ENCODE assay signal across 30 cellular contexts in genomic region chr21:32249551-32250280, GRCh38. TPM values are rescaled to one million over a fixed set of nuclear protein-coding genes. Genes with fewer than 3 reads are reported as not detected.
"Had no signal": no experiment of that assay in that cellular context is flagged by ENCODE, and none has a peak within 500 bp of the region (broad histone marks: within the 10 kb centered on the region; RNA-seq: fewer than 3 reads in every experiment).

No MANE protein-coding gene starts in this region.

- H2AFZ ChIP-seq: hepatocyte had no signal

- H3K36me3 Mint-ChIP-seq: WTC11 had no signal

- H3K36me3 ChIP-seq: brain microvascular endothelial cell, lower lobe of right lung, sigmoid colon, stomach, suprapubic skin, vagina had no signal

- H3K4me1 Mint-ChIP-seq: activated T-helper 17 cell treated with anti-CD3 and anti-CD28 coated beads, Interleukin-2, amount 50 U/mL, for 72 hours; immature natural killer cell; naive thymus-derived CD8-positive, alpha-beta T cell; stimulated activated memory B cell treated with anti-CD40 and anti-IgM and Interleukin-4, amounts not matched to agents 10 μg/mL and 1 μg/mL and 100 μg/mL, for 72 hours had no signal

- ATAC-seq: activated naive CD4-positive, alpha-beta T cell treated with anti-CD3 and anti-CD28 coated beads, Interleukin-2, amount 50 U/mL, for 72 hours; activated T-helper 17 cell treated with anti-CD3 and anti-CD28 coated beads, Interleukin-2, amount 50 U/mL, for 72 hours; left lobe of liver; lower lobe of right lung; naive thymus-derived CD8-positive, alpha-beta T cell; stimulated activated memory B cell treated with anti-CD40 and anti-IgM and Interleukin-4, amounts not matched to agents 10 μg/mL and 1 μg/mL and 100 μg/mL, for 72 hours; WTC11 had no signal

- DNase-seq: activated CD8-positive, alpha-beta memory T cell treated with anti-CD3 and anti-CD28 coated beads for 24 hours; activated CD8-positive, alpha-beta memory T cell treated with anti-CD3 and anti-CD28 coated beads, Interleukin-2, amount 50 U/mL, for 4 hours; activated T-cell treated with anti-CD3 and anti-CD28 coated beads, Interleukin-2, amount 50 U/mL, for 24 hours; aorta; brain microvascular endothelial cell; caudate nucleus; effector CD8-positive, alpha-beta T cell; foreskin melanocyte; immature natural killer cell; lower lobe of right lung; mesendoderm; naive thymus-derived CD8-positive, alpha-beta T cell; nucleus accumbens; sigmoid colon; stimulated activated CD4-positive, alpha-beta T cell treated with anti-CD3 and anti-CD28 coated beads, Interleukin-15, amount 100 ng/mL, for 24 hours; stomach; trophoblast cell had no signal

- H3K4me2 ChIP-seq: hepatocyte, smooth muscle cell had no signal

- H3K4me3 ChIP-seq: hepatocyte, lower lobe of right lung, sigmoid colon, smooth muscle cell, stomach, suprapubic skin, vagina had no signal

- H3K27ac ChIP-seq: brain microvascular endothelial cell, lower lobe of right lung, stomach, suprapubic skin, vagina had no signal

- H3K27me3 ChIP-seq: hepatocyte, sigmoid colon, vagina had no signal

- H3K4me3 Mint-ChIP-seq: activated T-cell treated with anti-CD3 and anti-CD28 coated beads, Interleukin-2, amount 50 U/mL, for 24 hours; activated T-helper 17 cell treated with anti-CD3 and anti-CD28 coated beads, Interleukin-2, amount 50 U/mL, for 72 hours; dendritic cell treated with granulocyte-macrophage colony-stimulating factor and Interleukin-4, amounts not matched to agents 40 ng/mL and 50 ng/mL, for 4 days; immature natural killer cell; naive thymus-derived CD8-positive, alpha-beta T cell; stimulated activated memory B cell treated with anti-CD40 and anti-IgM and Interleukin-4, amounts not matched to agents 10 μg/mL and 1 μg/mL and 100 μg/mL, for 72 hours; WTC11 had no signal

- FAIRE-seq: TTC549 had no signal

- H3K27me3 Mint-ChIP-seq: dendritic cell treated with granulocyte-macrophage colony-stimulating factor and Interleukin-4, amounts not matched to agents 40 ng/mL and 50 ng/mL, for 4 days had no signal

- H3K27ac Mint-ChIP-seq: activated naive CD4-positive, alpha-beta T cell treated with anti-CD3 and anti-CD28 coated beads, Interleukin-2, amount 50 U/mL, for 72 hours; activated T-cell treated with anti-CD3 and anti-CD28 coated beads, Interleukin-2, amount 50 U/mL, for 24 hours; activated T-helper 17 cell treated with anti-CD3 and anti-CD28 coated beads, Interleukin-2, amount 50 U/mL, for 72 hours; dendritic cell treated with granulocyte-macrophage colony-stimulating factor and Interleukin-4, amounts not matched to agents 40 ng/mL and 50 ng/mL, for 4 days; immature natural killer cell; naive thymus-derived CD8-positive, alpha-beta T cell; stimulated activated memory B cell treated with anti-CD40 and anti-IgM and Interleukin-4, amounts not matched to agents 10 μg/mL and 1 μg/mL and 100 μg/mL, for 72 hours; WTC11 had no signal

- H3K79me2 ChIP-seq: hepatocyte had no signal

- H3K4me1 ChIP-seq: lower lobe of right lung, suprapubic skin, vagina had no signal

- H3K9me3 ChIP-seq: lower lobe of right lung, sigmoid colon, stomach, suprapubic skin, vagina had no signal

RNA-seq across cellular contexts. Expression of gene MRAP, which starts 48.9 kb away (rescaled TPM):
- total RNA-seq: activated naive CD4-positive, alpha-beta T cell treated with anti-CD3 and anti-CD28 coated beads, Interleukin-2, amount 50 U/mL, for 72 hours; activated T-helper 17 cell treated with anti-CD3 and anti-CD28 coated beads, Interleukin-2, amount 50 U/mL, for 72 hours; kidney epithelial cell; lower lobe of right lung; mucosa of gallbladder; naive thymus-derived CD8-positive, alpha-beta T cell; smooth muscle cell; WTC11 had no signal
- polyA plus RNA-seq: hepatocyte; immature natural killer cell; naive thymus-derived CD8-positive, alpha-beta T cell; smooth muscle cell had no signal
